13 cellular contexts compared by ENCODE assay signal in the genomic region with DNA sequence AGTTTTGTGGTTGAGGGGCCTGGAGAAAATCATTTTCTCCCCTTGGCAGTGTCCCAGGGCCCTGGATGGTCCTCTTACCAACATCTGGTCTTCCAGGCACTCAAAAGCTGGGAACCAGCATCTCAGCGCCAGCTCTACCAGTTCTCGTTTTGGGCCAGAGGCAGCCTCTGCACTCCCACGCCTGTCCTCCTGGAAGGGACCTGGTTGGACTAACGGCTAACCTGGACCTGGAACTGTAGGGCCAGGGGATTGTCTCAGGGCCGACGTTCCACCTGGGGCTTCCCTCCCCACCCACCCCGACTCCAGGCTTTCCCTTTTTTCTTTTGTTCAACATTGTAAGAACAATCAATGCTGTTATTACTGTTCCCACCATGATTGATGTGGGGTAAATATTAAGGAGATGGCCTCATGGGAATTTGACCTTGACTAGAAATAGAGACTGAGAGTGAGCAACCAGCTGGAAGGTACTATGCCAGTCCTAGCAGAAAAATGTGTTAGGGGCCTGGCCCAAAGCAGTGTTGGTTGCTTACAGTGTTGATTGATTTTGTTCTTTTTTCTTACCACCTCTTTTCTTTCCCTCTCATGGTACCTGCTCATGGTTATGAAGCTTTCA.
DNase-seq lines count a peak whose midpoint lies in the region; ATAC-seq, FAIRE-seq and TF ChIP-seq lines count a peak whose summit lies in the region.
"Had no signal": no experiment of that assay in that cellular context is flagged by ENCODE, and none has a peak within 500 bp of the region (broad histone marks: within the 10 kb centered on the region; RNA-seq: fewer than 3 reads in every experiment).

No MANE protein-coding gene starts in this region.

- peaks cover 7% of the 10 kb centered on the region for H3K4me1 Mint-ChIP-seq in activated naive CD8-positive, alpha-beta T cell treated with anti-CD3 and anti-CD28 coated beads, Interleukin-2, amount 10 ng/mL, durations not matched to agents 7 days and 5 days
- no peaks in the 10 kb centered on the region for H3K4me1 Mint-ChIP-seq in activated naive CD8-positive, alpha-beta T cell treated with anti-CD3 and anti-CD28 coated beads, Interleukin-2, amount 50 U/mL, for 24 hours
- H3K4me1 Mint-ChIP-seq in T-helper 17 cell = peaks cover 2% of the 10 kb centered on the region

- no peaks in the 10 kb centered on the region for H3K27me3 ChIP-seq in pancreas
- H3K27me3 ChIP-seq: BE2C had no signal

- H3K9me3 Mint-ChIP-seq in activated naive CD8-positive, alpha-beta T cell treated with anti-CD3 and anti-CD28 coated beads, Interleukin-2, amount 10 ng/mL, durations not matched to agents 7 days and 5 days = no peaks in the 10 kb centered on the region
- no peaks in the 10 kb centered on the region for H3K9me3 Mint-ChIP-seq in activated naive CD8-positive, alpha-beta T cell treated with anti-CD3 and anti-CD28 coated beads, Interleukin-2, amount 50 U/mL, for 24 hours
- H3K9me3 Mint-ChIP-seq: CD8-positive, alpha-beta memory T cell; HFFc6 had no signal

- H3K36me3 ChIP-seq in pancreas = peaks cover 0 to 10% (median 0%) of the 10 kb centered on the region in 3 donors

- peak overlapping the region in 2 of 4 donors; percentile 31 to 50 for H3K27ac ChIP-seq in pancreas

- FAIRE-seq in pancreas (lab: Jason Lieb, UNC) = no peak

- POLR2A ChIA-PET in activated naive CD8-positive, alpha-beta T cell treated with anti-CD3 and anti-CD28 coated beads, Interleukin-2, amount 10 ng/mL, durations not matched to agents 7 days and 5 days (lab: Charles Lee) = no interaction called here

- H3K27ac Mint-ChIP-seq in activated naive CD8-positive, alpha-beta T cell treated with anti-CD3 and anti-CD28 coated beads, Interleukin-2, amount 10 ng/mL, durations not matched to agents 7 days and 5 days = peak overlapping the region; percentile 30
- no peak overlapping the region for H3K27ac Mint-ChIP-seq in activated naive CD8-positive, alpha-beta T cell treated with anti-CD3 and anti-CD28 coated beads, Interleukin-2, amount 50 U/mL, for 24 hours
- H3K27ac Mint-ChIP-seq in T-helper 17 cell = peak overlapping the region; percentile 37
- H3K27ac Mint-ChIP-seq: HFFc6 had no signal

- intact Hi-C loops in pancreas (cut with DNase I) = loop anchor here in 1 of 3 donors (10.0 kb wide), 1 partner anchor 367 kb away; no protein-coding TSS in a partner anchor

- H3K4me3 ChIP-seq in pancreas = no peak overlapping the region

- peaks cover 16% of the 10 kb centered on the region for H3K36me3 Mint-ChIP-seq in activated naive CD8-positive, alpha-beta T cell treated with anti-CD3 and anti-CD28 coated beads, Interleukin-2, amount 10 ng/mL, durations not matched to agents 7 days and 5 days
- peaks cover 42% of the 10 kb centered on the region for H3K36me3 Mint-ChIP-seq in activated naive CD8-positive, alpha-beta T cell treated with anti-CD3 and anti-CD28 coated beads, Interleukin-2, amount 50 U/mL, for 24 hours (ENCODE audit: low read depth)
- H3K36me3 Mint-ChIP-seq in T-helper 17 cell (ENCODE audit: low read depth) = peaks cover 3% of the 10 kb centered on the region

- in situ Hi-C loops in ACHN (cut with HindIII; ENCODE audit: low pct_ligation_motif_present, low pct_unique_long_range_greater_than_20kb, low sequenced_read_pairs) = no loop called here

- H3K27me3 Mint-ChIP-seq in activated naive CD8-positive, alpha-beta T cell treated with anti-CD3 and anti-CD28 coated beads, Interleukin-2, amount 10 ng/mL, durations not matched to agents 7 days and 5 days = no peaks in the 10 kb centered on the region
- H3K27me3 Mint-ChIP-seq in activated naive CD8-positive, alpha-beta T cell treated with anti-CD3 and anti-CD28 coated beads, Interleukin-2, amount 50 U/mL, for 24 hours = no peaks in the 10 kb centered on the region
- H3K27me3 Mint-ChIP-seq in T-helper 17 cell = no peaks in the 10 kb centered on the region
- H3K27me3 Mint-ChIP-seq: CD8-positive, alpha-beta memory T cell had no signal

- H3K4me1 ChIP-seq in pancreas = peaks cover 0 to 5% (median 0%) of the 10 kb centered on the region in 3 donors
- H3K4me1 ChIP-seq: BE2C had no signal

- H3K4me3 Mint-ChIP-seq in activated naive CD8-positive, alpha-beta T cell treated with anti-CD3 and anti-CD28 coated beads, Interleukin-2, amount 10 ng/mL, durations not matched to agents 7 days and 5 days = no peak overlapping the region
- no peak overlapping the region for H3K4me3 Mint-ChIP-seq in activated naive CD8-positive, alpha-beta T cell treated with anti-CD3 and anti-CD28 coated beads, Interleukin-2, amount 50 U/mL, for 24 hours
- H3K4me3 Mint-ChIP-seq in T-helper 17 cell = no peak overlapping the region
- H3K4me3 Mint-ChIP-seq: CD8-positive, alpha-beta memory T cell; HFFc6 had no signal

- H3K9me3 ChIP-seq in T-helper 17 cell (ENCODE audit: control insufficient read depth, low read length, poor library complexity, severe bottlenecking) (no peaks in the 10 kb centered on the region), pancreas (no peaks in the 10 kb centered on the region)
- H3K9me3 ChIP-seq: BE2C had no signal

- DNase-seq in activated naive CD8-positive, alpha-beta T cell treated with anti-CD3 and anti-CD28 coated beads, Interleukin-2, amount 10 ng/mL, durations not matched to agents 7 days and 5 days = no peak
- no peak for DNase-seq in activated naive CD8-positive, alpha-beta T cell treated with anti-CD3 and anti-CD28 coated beads, Interleukin-2, amount 50 U/mL, for 24 hours
- DNase-seq in T-helper 17 cell (no peak), pancreas (no peak), DMS 273 (lab: John Stamatoyannopoulos, UW; ENCODE audit: unreplicated experiment) (no peak), ACHN (no peak)
- DNase-seq: 8988T; BE2C; CD8-positive, alpha-beta memory T cell; DMS 273 treated with DMSO at 0.1 percent for 48 hours; HCEC 1CT; HFFc6 had no signal

- WGBS in pancreas, 2 donors = 26 to 53% methylated on average over 7 of the region's 7 CpGs

- TF ChIP-seq CTCF in pancreas (IDR thresholded peaks at IDR 0.05) = no peak

- no peak for ATAC-seq in activated naive CD8-positive, alpha-beta T cell treated with anti-CD3 and anti-CD28 coated beads, Interleukin-2, amount 10 ng/mL, durations not matched to agents 7 days and 5 days (ENCODE audit: low read depth)
- ATAC-seq in activated naive CD8-positive, alpha-beta T cell treated with anti-CD3 and anti-CD28 coated beads, Interleukin-2, amount 50 U/mL, for 24 hours = no peak
- ATAC-seq in T-helper 17 cell (no peak), pancreas (peak in 3 of 4 donors; percentile 42 to 76 (median 75)), HG03159 (IDR thresholded peaks at IDR 0.05; ENCODE audit: unreplicated experiment) (no peak)

Comparison
In these comparisons a context has a peak if more than half of its experiments do, and no peak if none do; other contexts are left out.
1. ATAC-seq: peak in pancreas (3 of 4); none in activated naive CD8-positive, alpha-beta T cell treated with anti-CD3 and anti-CD28 coated beads, Interleukin-2, amount 10 ng/mL, durations not matched to agents 7 days and 5 days (single experiment), activated naive CD8-positive, alpha-beta T cell treated with anti-CD3 and anti-CD28 coated beads, Interleukin-2, amount 50 U/mL, for 24 hours (single experiment), T-helper 17 cell (single experiment) and HG03159 (single experiment).